Comparison of ENCODE assay signal across 8 cellular contexts in the genomic region with DNA sequence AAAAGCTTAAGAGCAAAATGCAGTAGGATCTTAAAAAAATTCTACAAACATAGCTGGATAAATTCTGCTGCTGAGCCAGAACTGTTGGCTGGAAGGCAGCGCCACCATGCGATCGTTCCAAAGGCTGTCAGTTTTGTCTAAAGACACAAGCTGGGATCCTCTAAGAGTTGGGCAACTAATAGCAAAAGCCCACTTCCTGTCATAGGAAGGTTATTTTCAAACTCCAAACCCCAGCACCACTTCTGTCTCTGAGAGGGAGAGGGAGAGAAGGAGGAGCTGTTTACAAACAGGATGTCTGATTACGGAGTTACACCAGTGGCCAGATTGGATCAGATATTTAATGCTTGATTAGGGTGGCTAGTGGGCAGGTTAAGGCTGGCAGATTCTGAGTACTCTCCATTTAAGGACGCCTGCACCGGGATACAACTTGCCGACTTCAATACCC. TPM values are rescaled to one million over a fixed set of nuclear protein-coding genes. Genes with fewer than 3 reads are reported as not detected.
DNase-seq lines count a peak whose midpoint lies in the region; ATAC-seq and TF ChIP-seq lines count a peak whose summit lies in the region.

No MANE protein-coding gene starts in this region.

- ATAC-seq in activated naive CD8-positive, alpha-beta T cell treated with anti-CD3 and anti-CD28 coated beads, Interleukin-2, amount 50 U/mL, for 24 hours = no peak
- ATAC-seq in HG03439 (IDR thresholded peaks at IDR 0.05; ENCODE audit: unreplicated experiment) = no peak

- H3K4me3 ChIP-seq in left ventricle myocardium inferior = no peak overlapping the region

- H3K9me3 Mint-ChIP-seq in activated naive CD8-positive, alpha-beta T cell treated with anti-CD3 and anti-CD28 coated beads, Interleukin-2, amount 50 U/mL, for 24 hours = no peaks in the 10 kb centered on the region
- H3K9me3 Mint-ChIP-seq in progenitor cell of endocrine pancreas (ENCODE audit: low read depth) = no peaks in the 10 kb centered on the region

- H3K4me3 Mint-ChIP-seq in activated naive CD8-positive, alpha-beta T cell treated with anti-CD3 and anti-CD28 coated beads, Interleukin-2, amount 50 U/mL, for 24 hours = no peak overlapping the region
- no peak overlapping the region for H3K4me3 Mint-ChIP-seq in progenitor cell of endocrine pancreas (ENCODE audit: low read depth)

- TF ChIP-seq CTCF in left ventricle myocardium inferior (IDR thresholded peaks at IDR 0.05; ENCODE audit: borderline replicate concordance) = peak; percentile 68
- TF ChIP-seq CTCF in progenitor cell of endocrine pancreas (IDR thresholded peaks at IDR 0.05; ENCODE audit: unreplicated experiment) = peak; percentile 82

- no peaks in the 10 kb centered on the region for H3K36me3 ChIP-seq in left ventricle myocardium inferior

- H3K27ac ChIP-seq in left ventricle myocardium inferior (replicated peaks) = peak overlapping the region; percentile 33

- intact Hi-C loops in left ventricle myocardium inferior (cut with micrococcal nuclease) = no loop called here

- H3K36me3 Mint-ChIP-seq in activated naive CD8-positive, alpha-beta T cell treated with anti-CD3 and anti-CD28 coated beads, Interleukin-2, amount 50 U/mL, for 24 hours (ENCODE audit: low read depth) = peaks cover 2% of the 10 kb centered on the region
- H3K36me3 Mint-ChIP-seq in progenitor cell of endocrine pancreas (ENCODE audit: insufficient read depth) = peaks cover 1% of the 10 kb centered on the region

- no peaks in the 10 kb centered on the region for H3K27me3 Mint-ChIP-seq in activated naive CD8-positive, alpha-beta T cell treated with anti-CD3 and anti-CD28 coated beads, Interleukin-2, amount 50 U/mL, for 24 hours
- peaks cover 8% of the 10 kb centered on the region for H3K27me3 Mint-ChIP-seq in progenitor cell of endocrine pancreas

- no peaks in the 10 kb centered on the region for H3K9me3 ChIP-seq in left ventricle myocardium inferior (replicated peaks)

- H3K27me3 ChIP-seq in left ventricle myocardium inferior (ENCODE audit: low read depth) = no peaks in the 10 kb centered on the region

- peaks cover 7% of the 10 kb centered on the region for H3K4me1 Mint-ChIP-seq in activated naive CD8-positive, alpha-beta T cell treated with anti-CD3 and anti-CD28 coated beads, Interleukin-2, amount 50 U/mL, for 24 hours
- peaks cover 4% of the 10 kb centered on the region for H3K4me1 Mint-ChIP-seq in progenitor cell of endocrine pancreas (ENCODE audit: low read depth)

- DNase-seq in activated effector memory CD4-positive, alpha-beta T cell treated with anti-CD3 and anti-CD28 coated beads, Interleukin-2, amount 50 U/mL, for 16 hours = peak; percentile 68
- no peak for DNase-seq in activated effector memory CD4-positive, alpha-beta T cell treated with Interleukin-2 at 50 U/mL for 16 hours
- peak; percentile 59 for DNase-seq in NCI-H226
- DNase-seq in activated naive CD8-positive, alpha-beta T cell treated with anti-CD3 and anti-CD28 coated beads, Interleukin-2, amount 50 U/mL, for 24 hours = peak; percentile 47
- peak; percentile 43 for DNase-seq in left ventricle myocardium inferior
- peak; percentile 23 for DNase-seq in progenitor cell of endocrine pancreas (ENCODE audit: low spot score, unreplicated experiment)
- no peak for DNase-seq in NCI-H1436 (lab: John Stamatoyannopoulos, UW)

- no peak overlapping the region for H3K27ac Mint-ChIP-seq in activated naive CD8-positive, alpha-beta T cell treated with anti-CD3 and anti-CD28 coated beads, Interleukin-2, amount 50 U/mL, for 24 hours
- no peak overlapping the region for H3K27ac Mint-ChIP-seq in progenitor cell of endocrine pancreas

- H3K4me1 ChIP-seq in left ventricle myocardium inferior = peaks cover 32% of the 10 kb centered on the region

RNA-seq across cellular contexts. Expression of gene EIF4E3, which starts 44.0 kb away (rescaled TPM):
- total RNA-seq in left ventricle myocardium inferior (48.9 TPM), progenitor cell of endocrine pancreas (11.9 and 12.1 TPM in 2 replicates)

Comparison
In these comparisons a context has a peak if more than half of its experiments do, and no peak if none do; other contexts are left out.
1. DNase-seq: peak in activated effector memory CD4-positive, alpha-beta T cell treated with anti-CD3 and anti-CD28 coated beads, Interleukin-2, amount 50 U/mL, for 16 hours (single experiment), NCI-H226 (single experiment), activated naive CD8-positive, alpha-beta T cell treated with anti-CD3 and anti-CD28 coated beads, Interleukin-2, amount 50 U/mL, for 24 hours (single experiment), left ventricle myocardium inferior (single experiment) and progenitor cell of endocrine pancreas (single experiment); none in activated effector memory CD4-positive, alpha-beta T cell treated with Interleukin-2 at 50 U/mL for 16 hours (single experiment) and NCI-H1436 (single experiment).